ENCODE assay signal across 20 cellular contexts in genomic region chr4:113678651-113679050, GRCh38.
"Had no signal": no experiment of that assay in that cellular context is flagged by ENCODE, and none has a peak within 500 bp of the region (broad histone marks: within the 10 kb centered on the region; RNA-seq: fewer than 3 reads in every experiment).

No MANE protein-coding gene starts in this region.

- H3K36me3 ChIP-seq: colonic mucosa, stomach, upper lobe of left lung, WERI-Rb-1 had no signal

- H3K27me3 Mint-ChIP-seq: activated naive CD8-positive, alpha-beta T cell treated with anti-CD3 and anti-CD28 coated beads for 36 hours had no signal

- DNase-seq: activated CD4-positive, alpha-beta T cell treated with anti-CD3 and anti-CD28 coated beads, Interleukin-2, amount 50 U/mL, for 4 hours; activated gamma-delta T cell treated with Interleukin-2 at 50 U/mL for 16 hours; activated naive CD8-positive, alpha-beta T cell treated with anti-CD3 and anti-CD28 coated beads for 36 hours; body of pancreas; caudate nucleus; colonic mucosa; kidney; psoas muscle; right cardiac atrium; small intestine; stimulated activated CD4-positive, alpha-beta T cell treated with anti-CD3 and anti-CD28 coated beads, Interleukin-15, amount 100 ng/mL, for 24 hours; stimulated activated CD4-positive, alpha-beta T cell treated with anti-CD3 and anti-CD28 coated beads, Interleukin-2, amount 100 ng/mL, for 48 hours; stomach; SW 1271; testis; upper lobe of left lung; WERI-Rb-1 had no signal

- ATAC-seq: body of pancreas, left lobe of liver, psoas muscle, right cardiac atrium had no signal

- H3K9me3 ChIP-seq: body of pancreas, colonic mucosa, psoas muscle, stomach, testis had no signal

- H3K4me3 ChIP-seq: body of pancreas, colonic mucosa, psoas muscle, stomach, testis, upper lobe of left lung had no signal

- H3K27ac Mint-ChIP-seq: activated naive CD8-positive, alpha-beta T cell treated with anti-CD3 and anti-CD28 coated beads for 36 hours; activated T-helper 1 cell treated with anti-CD3 and anti-CD28 coated beads, Interleukin-12 subunit alpha, Interleukin-12 subunit beta, Interleukin-2, Interleukin-4 antibody, amounts not matched to agents 30 ng/mL and 10 ng/mL and 1 ng/mL, durations not matched to agents 14 hours and 24 hours and 36 hours; mesothelial cell of epicardium had no signal

- H3K27ac ChIP-seq: body of pancreas, colonic mucosa, psoas muscle, stomach, testis, upper lobe of left lung, WERI-Rb-1 had no signal

- H3K4me3 Mint-ChIP-seq: activated naive CD8-positive, alpha-beta T cell treated with anti-CD3 and anti-CD28 coated beads for 36 hours; activated T-helper 1 cell treated with anti-CD3 and anti-CD28 coated beads, Interleukin-12 subunit alpha, Interleukin-12 subunit beta, Interleukin-2, Interleukin-4 antibody, amounts not matched to agents 30 ng/mL and 10 ng/mL and 1 ng/mL, durations not matched to agents 14 hours and 24 hours and 36 hours; mesothelial cell of epicardium had no signal

- H3K27me3 ChIP-seq: body of pancreas, colonic mucosa, stomach, testis, upper lobe of left lung had no signal

- H3K4me1 ChIP-seq: testis had no signal
